ENCODE assay signal across 15 cellular contexts in genomic region chr5:143352691-143353090, GRCh38. TPM values are rescaled to one million over a fixed set of nuclear protein-coding genes. Genes with fewer than 3 reads are reported as not detected.
DNase-seq lines count a peak whose midpoint lies in the region; ATAC-seq and TF ChIP-seq lines count a peak whose summit lies in the region.
"Had no signal": no experiment of that assay in that cellular context is flagged by ENCODE, and none has a peak within 500 bp of the region (broad histone marks: within the 10 kb centered on the region; RNA-seq: fewer than 3 reads in every experiment).

No MANE protein-coding gene starts in this region.

- no peak overlapping the region for H3K27ac ChIP-seq in OCI-LY3 (ENCODE audit: low read length)
- H3K27ac ChIP-seq in right atrium auricular region = no peak overlapping the region
- H3K27ac ChIP-seq: VCaP had no signal

- H3K27me3 ChIP-seq in OCI-LY3 (ENCODE audit: low read depth, low read length) = no peaks in the 10 kb centered on the region
- no peaks in the 10 kb centered on the region for H3K27me3 ChIP-seq in right atrium auricular region

- H3K36me3 Mint-ChIP-seq in activated naive CD8-positive, alpha-beta T cell treated with anti-CD3 and anti-CD28 coated beads, Interleukin-2, amount 50 U/mL, for 24 hours (ENCODE audit: low read depth) = peaks cover 9% of the 10 kb centered on the region

- no peaks in the 10 kb centered on the region for H3K9me3 Mint-ChIP-seq in activated naive CD8-positive, alpha-beta T cell treated with anti-CD3 and anti-CD28 coated beads, Interleukin-2, amount 50 U/mL, for 24 hours
- H3K9me3 Mint-ChIP-seq: nephron had no signal

- H3K4me3 ChIP-seq in OCI-LY3 (ENCODE audit: low read length) = no peak overlapping the region
- H3K4me3 ChIP-seq in right atrium auricular region = no peak overlapping the region

- H3K9ac ChIP-seq in OCI-LY3 (ENCODE audit: low read length) = no peak overlapping the region

- DNase-seq in activated gamma-delta T cell treated with Interleukin-2 at 50 U/mL for 16 hours (peak; percentile 17), activated gamma-delta T cell (lab: John Stamatoyannopoulos, UW) (no peak), NCI-H524 treated with DMSO at 0.1 percent for 48 hours (lab: John Stamatoyannopoulos, UW) (no peak), pons (ENCODE audit: low spot score) (no peak), right atrium auricular region (ENCODE audit: low spot score) (no peak)
- no peak for DNase-seq in activated naive CD8-positive, alpha-beta T cell treated with anti-CD3 and anti-CD28 coated beads, Interleukin-2, amount 50 U/mL, for 24 hours
- DNase-seq in stimulated activated naive CD8-positive, alpha-beta T cell treated with anti-CD3 and anti-CD28 coated beads, Interleukin-15, Interleukin-2, amounts not matched to agents 100 U/mL and 50 U/mL, for 24 hours = peak; percentile 14
- DNase-seq: amygdala, EL, NCI-H1092, NCI-H510A treated with DMSO at 0.1 percent for 48 hours, SHP77 had no signal

- H3K4me2 ChIP-seq in OCI-LY3 (ENCODE audit: low read length) = peak overlapping the region; percentile 27; the same call in 1 of the 2 replicates

- peaks cover 6% of the 10 kb centered on the region for H3K36me3 ChIP-seq in OCI-LY3 (replicated peaks; ENCODE audit: low read depth, low read length)
- no peaks in the 10 kb centered on the region for H3K36me3 ChIP-seq in right atrium auricular region

- H3K27me3 Mint-ChIP-seq in activated naive CD8-positive, alpha-beta T cell treated with anti-CD3 and anti-CD28 coated beads, Interleukin-2, amount 50 U/mL, for 24 hours = no peaks in the 10 kb centered on the region

- peaks cover 97% of the 10 kb centered on the region for H4K20me1 ChIP-seq in OCI-LY3 (ENCODE audit: insufficient read depth, low read length)

- H3K4me1 ChIP-seq in OCI-LY3 (ENCODE audit: low read length) (peaks cover 80% of the 10 kb centered on the region), right atrium auricular region (peaks cover 0 to 76% of the 10 kb centered on the region in 2 donors)

- peaks cover 57% of the 10 kb centered on the region for H3K4me1 Mint-ChIP-seq in activated naive CD8-positive, alpha-beta T cell treated with anti-CD3 and anti-CD28 coated beads, Interleukin-2, amount 50 U/mL, for 24 hours

- peaks cover 100% of the 10 kb centered on the region for H3K79me2 ChIP-seq in OCI-LY3 (ENCODE audit: low read length)

- no peak overlapping the region for H2AFZ ChIP-seq in OCI-LY3 (ENCODE audit: low read depth, low read length)

- TF ChIP-seq CTCF in OCI-LY3 (IDR thresholded peaks at IDR 0.05; ENCODE audit: low read depth, low read length) (no peak), right atrium auricular region (IDR thresholded peaks at IDR 0.05) (no peak)

- peak; percentile 22 for ATAC-seq in activated naive CD8-positive, alpha-beta T cell treated with anti-CD3 and anti-CD28 coated beads, Interleukin-2, amount 50 U/mL, for 24 hours
- peak; percentile 15 for ATAC-seq in stimulated activated naive CD8-positive, alpha-beta T cell treated with anti-CD3 and anti-CD28 coated beads, Interleukin-15, Interleukin-2, amounts not matched to agents 100 U/mL and 50 U/mL, for 24 hours

- H3K27ac Mint-ChIP-seq in activated naive CD8-positive, alpha-beta T cell treated with anti-CD3 and anti-CD28 coated beads, Interleukin-2, amount 50 U/mL, for 24 hours = peak overlapping the region; percentile 73
- H3K27ac Mint-ChIP-seq: nephron had no signal

- H3K4me3 Mint-ChIP-seq in activated naive CD8-positive, alpha-beta T cell treated with anti-CD3 and anti-CD28 coated beads, Interleukin-2, amount 50 U/mL, for 24 hours = peak overlapping the region; percentile 58
- H3K4me3 Mint-ChIP-seq: nephron had no signal

- H3K9me3 ChIP-seq in OCI-LY3 (ENCODE audit: insufficient read depth, low read length) (no peaks in the 10 kb centered on the region), right atrium auricular region (no peaks in the 10 kb centered on the region)

RNA-seq across cellular contexts. Expression of gene NR3C1, which starts 50.8 kb away (rescaled TPM):
- 10 to 100 TPM; 30.3 to 38.9 TPM for total RNA-seq in right atrium auricular region

Comparison
In these comparisons a context has a peak if more than half of its experiments do, and no peak if none do; other contexts are left out.
1. DNase-seq: peak in activated gamma-delta T cell treated with Interleukin-2 at 50 U/mL for 16 hours (single experiment) and stimulated activated naive CD8-positive, alpha-beta T cell treated with anti-CD3 and anti-CD28 coated beads, Interleukin-15, Interleukin-2, amounts not matched to agents 100 U/mL and 50 U/mL, for 24 hours (single experiment); none in activated gamma-delta T cell (single experiment), activated naive CD8-positive, alpha-beta T cell treated with anti-CD3 and anti-CD28 coated beads, Interleukin-2, amount 50 U/mL, for 24 hours (single experiment), NCI-H524 treated with DMSO at 0.1 percent for 48 hours (single experiment), pons (single experiment) and right atrium auricular region (single experiment).